In genomic region chr6:139152088-139152891, GRCh38 we compare ENCODE assay signal across 14 cellular contexts. TPM values are rescaled to one million over a fixed set of nuclear protein-coding genes. Genes with fewer than 3 reads are reported as not detected.
A peak's percentile ranks its signal among the peaks of the same experiment; 100 is the strongest.
DNase-seq lines count a peak whose midpoint lies in the region; ATAC-seq and TF ChIP-seq lines count a peak whose summit lies in the region.
"Had no signal": no experiment of that assay in that cellular context is flagged by ENCODE, and none has a peak within 500 bp of the region (broad histone marks: within the 10 kb centered on the region; RNA-seq: fewer than 3 reads in every experiment).

No MANE protein-coding gene starts in this region.

- no peak for DNase-seq in activated naive CD4-positive, alpha-beta T cell treated with anti-CD3 and anti-CD28 coated beads for 36 hours
- DNase-seq in activated naive CD4-positive, alpha-beta T cell (lab: John Stamatoyannopoulos, UW): no peak
- DNase-seq in activated B cell treated with CpG ODN at 0.5 μM for 24 hours (no peak), fibroblast of villous mesenchyme (ENCODE audit: low read depth) (peak; percentile 28), brain microvascular endothelial cell (no peak), mammary epithelial cell (no peak), foreskin keratinocyte (no peak)
- DNase-seq: AML-193, NCI-H2081 treated with DMSO at 0.1 percent for 48 hours, WERI-Rb-1 had no signal

- CTCF ChIA-PET in activated naive CD4-positive, alpha-beta T cell treated with anti-CD3 and anti-CD28 coated beads for 36 hours (lab: Charles Lee): interaction anchor here (0.6 to 1.9 kb wide), 8 partner anchors 9 to 503 kb away, joined by 3 to 15 read pairs (median 5); no protein-coding TSS in a partner anchor
- CTCF ChIA-PET in activated B cell treated with CpG ODN at 0.5 μM for 24 hours (lab: Charles Lee) (no interaction called here), mammary epithelial cell (lab: Charles Lee; ENCODE audit: low non-redundant PET) (no interaction called here)

- H3K4me1 Mint-ChIP-seq in activated naive CD4-positive, alpha-beta T cell treated with anti-CD3 and anti-CD28 coated beads for 36 hours (ENCODE audit: low read depth): peaks cover 84% of the 10 kb centered on the region
- H3K4me1 Mint-ChIP-seq in activated B cell treated with CpG ODN at 0.5 μM for 24 hours: peaks cover 76% of the 10 kb centered on the region
- H3K4me1 Mint-ChIP-seq in stimulated activated naive CD8-positive, alpha-beta T cell treated with anti-CD3 and anti-CD28 coated beads, Interleukin-15, Interleukin-2, amounts not matched to agents 100 ng/mL and 50 ng/mL, for 24 hours (ENCODE audit: low read depth): peaks cover 94% of the 10 kb centered on the region

- H3K9ac ChIP-seq in mammary epithelial cell (ENCODE audit: insufficient read depth, low read length): no peak overlapping the region

- H3K36me3 ChIP-seq in brain microvascular endothelial cell (replicated peaks): no peaks in the 10 kb centered on the region
- H3K36me3 ChIP-seq in mammary epithelial cell (ENCODE audit: insufficient read depth, low read length): no peaks in the 10 kb centered on the region
- H3K36me3 ChIP-seq: WERI-Rb-1 had no signal

- intact Hi-C loops in activated naive CD4-positive, alpha-beta T cell treated with anti-CD3 and anti-CD28 coated beads for 36 hours (cut with micrococcal nuclease): loop anchor here (1.0 kb wide), 4 partner anchors 9 to 139 kb away; partner anchors contain the start of gene TXLNB
- intact Hi-C loops in activated B cell treated with CpG ODN at 0.5 μM for 24 hours (cut with micrococcal nuclease): no loop called here
- intact Hi-C loops in mammary epithelial cell (cut with micrococcal nuclease): no loop called here

- no peaks in the 10 kb centered on the region for H3K27me3 ChIP-seq in brain microvascular endothelial cell (replicated peaks)
- H3K27me3 ChIP-seq in mammary epithelial cell (ENCODE audit: insufficient read depth, low read length): no peaks in the 10 kb centered on the region
- H3K27me3 ChIP-seq in foreskin keratinocyte: no peaks in the 10 kb centered on the region

- POLR2A ChIA-PET in activated B cell treated with CpG ODN at 0.5 μM for 24 hours (lab: Charles Lee): interaction anchor here (1.4 kb wide), 1 partner anchor 223 kb away, joined by 4 read pairs; the partner anchor contains the start of gene CITED2

- H3K4me3 Mint-ChIP-seq in activated naive CD4-positive, alpha-beta T cell treated with anti-CD3 and anti-CD28 coated beads for 36 hours: peak overlapping the region; percentile 62
- no peak overlapping the region for H3K4me3 Mint-ChIP-seq in activated B cell treated with CpG ODN at 0.5 μM for 24 hours
- H3K4me3 Mint-ChIP-seq in stimulated activated naive CD8-positive, alpha-beta T cell treated with anti-CD3 and anti-CD28 coated beads, Interleukin-15, Interleukin-2, amounts not matched to agents 100 ng/mL and 50 ng/mL, for 24 hours: peak overlapping the region; percentile 72

- dilution Hi-C loops in mammary epithelial cell (cut with HindIII; ENCODE audit: low sequenced_read_pairs): no loop called here

- H3K27ac ChIP-seq in brain microvascular endothelial cell (no peak overlapping the region), mammary epithelial cell (ENCODE audit: insufficient read depth, low read depth, low read length) (no peak overlapping the region), foreskin keratinocyte (no peak overlapping the region)
- H3K27ac ChIP-seq: RWPE1, WERI-Rb-1 had no signal

- ATAC-seq in activated B cell treated with CpG ODN at 0.5 μM for 24 hours (ENCODE audit: low read depth) (no peak), foreskin keratinocyte (no peak)
- ATAC-seq: sciatic nerve had no signal

- no peak overlapping the region for H3K4me2 ChIP-seq in mammary epithelial cell (ENCODE audit: insufficient read depth, low read depth, low read length)

- H3K4me1 ChIP-seq in mammary epithelial cell (ENCODE audit: insufficient read depth, low read length) (peaks cover 11% of the 10 kb centered on the region), foreskin keratinocyte (peaks cover 42% of the 10 kb centered on the region)

- H3K4me3 ChIP-seq in fibroblast of villous mesenchyme (ENCODE audit: low read depth, low read length) (no peak overlapping the region), brain microvascular endothelial cell (ENCODE audit: low read depth, low read length) (no peak overlapping the region), mammary epithelial cell (replicated peaks in 1 of 3; ENCODE audit: insufficient read depth in 1 of 3, low read depth in 2 of 3, low read length in 3 of 3) (no peak overlapping the region)

- 91% methylated on average over 5 of the region's 5 CpGs for WGBS in mammary epithelial cell (ENCODE audit: low coverage, missing lambda C conversion rate)

- H3K27me3 Mint-ChIP-seq in activated naive CD4-positive, alpha-beta T cell treated with anti-CD3 and anti-CD28 coated beads for 36 hours (ENCODE audit: low read depth): no peaks in the 10 kb centered on the region
- H3K27me3 Mint-ChIP-seq in activated B cell treated with CpG ODN at 0.5 μM for 24 hours: no peaks in the 10 kb centered on the region
- H3K27me3 Mint-ChIP-seq in stimulated activated naive CD8-positive, alpha-beta T cell treated with anti-CD3 and anti-CD28 coated beads, Interleukin-15, Interleukin-2, amounts not matched to agents 100 ng/mL and 50 ng/mL, for 24 hours: no peaks in the 10 kb centered on the region
- H3K27me3 Mint-ChIP-seq: type B pancreatic cell had no signal

- no peaks in the 10 kb centered on the region for H3K9me3 ChIP-seq in mammary epithelial cell (replicated peaks; ENCODE audit: insufficient read depth, low read length)

- in situ Hi-C loops in brain microvascular endothelial cell (cut with HindIII; ENCODE audit: low pct_ligation_motif_present, low sequenced_read_pairs): no loop called here
- in situ Hi-C loops in mammary epithelial cell (cut with MboI; ENCODE audit: low sequenced_read_pairs in 2 of 2): no loop called here

- H3K27ac Mint-ChIP-seq in activated naive CD4-positive, alpha-beta T cell treated with anti-CD3 and anti-CD28 coated beads for 36 hours: peak overlapping the region; percentile 100
- H3K27ac Mint-ChIP-seq in activated B cell treated with CpG ODN at 0.5 μM for 24 hours: peak overlapping the region; percentile 56
- peak overlapping the region; percentile 99 for H3K27ac Mint-ChIP-seq in stimulated activated naive CD8-positive, alpha-beta T cell treated with anti-CD3 and anti-CD28 coated beads, Interleukin-15, Interleukin-2, amounts not matched to agents 100 ng/mL and 50 ng/mL, for 24 hours

- peaks cover 58% of the 10 kb centered on the region for H3K79me2 ChIP-seq in mammary epithelial cell (ENCODE audit: insufficient read depth, low read length)

- TF ChIP-seq CTCF in activated B cell treated with CpG ODN at 0.5 μM for 24 hours (IDR thresholded peaks at IDR 0.05) (no peak), fibroblast of villous mesenchyme (IDR thresholded peaks at IDR 0.05; ENCODE audit: insufficient read depth, low read depth, low read length) (no peak), brain microvascular endothelial cell (IDR thresholded peaks at IDR 0.05; ENCODE audit: low read depth, low read length, missing control alignments) (no peak), mammary epithelial cell (conservative IDR thresholded peaks at IDR 0.05 in 1 of 2, IDR thresholded peaks at IDR 0.05 in 1 of 2; ENCODE audit: extremely low read depth in 1 of 2, insufficient read depth in 1 of 2, low read depth in 1 of 2, low read length in 2 of 2) (no peak), foreskin keratinocyte (conservative IDR thresholded peaks at IDR 0.05) (no peak)

- BruUV-seq in mammary epithelial cell (replicated peaks; lab: Mats Ljungman, UMichigan): no TSS peak

- H4K20me1 ChIP-seq in mammary epithelial cell (ENCODE audit: insufficient read depth, low read length): no peaks in the 10 kb centered on the region

- no peaks in the 10 kb centered on the region for H3K9me3 Mint-ChIP-seq in activated naive CD4-positive, alpha-beta T cell treated with anti-CD3 and anti-CD28 coated beads for 36 hours
- H3K9me3 Mint-ChIP-seq in activated B cell treated with CpG ODN at 0.5 μM for 24 hours: no peaks in the 10 kb centered on the region
- H3K9me3 Mint-ChIP-seq in stimulated activated naive CD8-positive, alpha-beta T cell treated with anti-CD3 and anti-CD28 coated beads, Interleukin-15, Interleukin-2, amounts not matched to agents 100 ng/mL and 50 ng/mL, for 24 hours: no peaks in the 10 kb centered on the region

- peaks cover 19% of the 10 kb centered on the region for H3K36me3 Mint-ChIP-seq in activated naive CD4-positive, alpha-beta T cell treated with anti-CD3 and anti-CD28 coated beads for 36 hours (ENCODE audit: low read depth)
- peaks cover 20% of the 10 kb centered on the region for H3K36me3 Mint-ChIP-seq in activated B cell treated with CpG ODN at 0.5 μM for 24 hours (ENCODE audit: low read depth)
- peaks cover 18% of the 10 kb centered on the region for H3K36me3 Mint-ChIP-seq in stimulated activated naive CD8-positive, alpha-beta T cell treated with anti-CD3 and anti-CD28 coated beads, Interleukin-15, Interleukin-2, amounts not matched to agents 100 ng/mL and 50 ng/mL, for 24 hours (ENCODE audit: low read depth)
- H3K36me3 Mint-ChIP-seq: type B pancreatic cell had no signal

- H2AFZ ChIP-seq in mammary epithelial cell (ENCODE audit: low read depth, low read length): no peak overlapping the region

RNA-seq across cellular contexts. Expression of gene HECA, which starts 17.4 kb away (rescaled TPM):
- total RNA-seq in activated naive CD4-positive, alpha-beta T cell treated with anti-CD3 and anti-CD28 coated beads for 36 hours: 10 to 100 TPM; 61.1 to 61.2 TPM
- total RNA-seq in activated B cell treated with CpG ODN at 0.5 μM for 24 hours: 34.9 and 38.3 TPM in 2 replicates
- 16.8 and 22.9 TPM in 2 replicates for total RNA-seq in fibroblast of villous mesenchyme
- 10 to 100 TPM; 15.0 to 23.8 TPM for total RNA-seq in mammary epithelial cell
- 5.7 TPM for polyA plus RNA-seq in mammary epithelial cell
- polyA minus RNA-seq in mammary epithelial cell: 5.9 TPM
- 15.4 and 16.1 TPM in 2 replicates for total RNA-seq in foreskin keratinocyte
- polyA plus RNA-seq in foreskin keratinocyte: 4.4 and 4.7 TPM in 2 replicates
